Comparison of ENCODE assay signal across 12 cellular contexts in genomic region chr18:7958081-7958896, GRCh38.
DNase-seq lines count a peak whose midpoint lies in the region; FAIRE-seq and TF ChIP-seq lines count a peak whose summit lies in the region.
"Had no signal": no experiment of that assay in that cellular context is flagged by ENCODE, and none has a peak within 500 bp of the region (broad histone marks: within the 10 kb centered on the region; RNA-seq: fewer than 3 reads in every experiment).

No MANE protein-coding gene starts in this region.

- POLR2A ChIA-PET in activated CD4-positive, alpha-beta T cell treated with anti-CD3 and anti-CD28 coated beads, Interleukin-2, amount 10 ng/mL, durations not matched to agents 7 days and 5 days (lab: Charles Lee): no interaction called here

- peaks cover 1% of the 10 kb centered on the region for H3K36me3 Mint-ChIP-seq in activated CD4-positive, alpha-beta T cell treated with anti-CD3 and anti-CD28 coated beads, Interleukin-2, amount 10 ng/mL, durations not matched to agents 7 days and 5 days (ENCODE audit: low read depth)
- H3K36me3 Mint-ChIP-seq in chondrocyte (ENCODE audit: low read depth) (no peaks in the 10 kb centered on the region), endodermal cell (ENCODE audit: low read depth) (peaks cover 6% of the 10 kb centered on the region)

- peak overlapping the region; percentile 52 for H3K4me3 Mint-ChIP-seq in activated CD4-positive, alpha-beta T cell treated with anti-CD3 and anti-CD28 coated beads, Interleukin-2, amount 10 ng/mL, durations not matched to agents 7 days and 5 days
- H3K4me3 Mint-ChIP-seq in chondrocyte (ENCODE audit: unreplicated experiment) (peak overlapping the region; percentile 63), endodermal cell (no peak overlapping the region)

- no peaks in the 10 kb centered on the region for H3K27me3 Mint-ChIP-seq in activated CD4-positive, alpha-beta T cell treated with anti-CD3 and anti-CD28 coated beads, Interleukin-2, amount 10 ng/mL, durations not matched to agents 7 days and 5 days
- H3K27me3 Mint-ChIP-seq in chondrocyte (ENCODE audit: low read depth): no peaks in the 10 kb centered on the region
- H3K27me3 Mint-ChIP-seq in endodermal cell (ENCODE audit: insufficient read depth): no peaks in the 10 kb centered on the region

- TF ChIP-seq CTCF in chondrocyte (IDR thresholded peaks at IDR 0.05) (no peak), endodermal cell (conservative IDR thresholded peaks at IDR 0.05) (no peak)

- no peak for DNase-seq in activated CD4-positive, alpha-beta T cell treated with anti-CD3 and anti-CD28 coated beads, Interleukin-2, amount 10 ng/mL, durations not matched to agents 7 days and 5 days
- DNase-seq in activated CD4-positive, alpha-beta T cell treated with anti-CD3 and anti-CD28 coated beads for 48 hours: no peak
- DNase-seq in NCI-H2029 (lab: John Stamatoyannopoulos, UW): peak; percentile 2
- no peak for DNase-seq in chondrocyte (ENCODE audit: low spot score)
- DNase-seq in small intestine: peak; percentile 10
- DNase-seq in superior temporal gyrus (ENCODE audit: extremely low spot score): no peak
- DNase-seq in NCI-H345 treated with DMSO at 0.1 percent for 48 hours (lab: John Stamatoyannopoulos, UW; ENCODE audit: unreplicated experiment): no peak
- DNase-seq in endodermal cell: no peak
- DNase-seq: NCI-H187 treated with DMSO at 0.1 percent for 48 hours had no signal

- H3K9me3 ChIP-seq in small intestine (ENCODE audit: control insufficient read depth, low read depth) (no peaks in the 10 kb centered on the region), endodermal cell (ENCODE audit: control insufficient read depth, low read length) (no peaks in the 10 kb centered on the region)
- H3K9me3 ChIP-seq: right atrium auricular region had no signal

- no peak for FAIRE-seq in small intestine (lab: Jason Lieb, UNC)
- FAIRE-seq: endometrium had no signal

- H3K4me3 ChIP-seq in small intestine (ENCODE audit: low read depth in 1 of 2, low read length in 2 of 2) (no peak overlapping the region), endodermal cell (ENCODE audit: low read length) (no peak overlapping the region)
- H3K4me3 ChIP-seq: right atrium auricular region had no signal

- H3K27me3 ChIP-seq in small intestine (ENCODE audit: control insufficient read depth in 2 of 2, insufficient read depth in 2 of 2, low read length in 2 of 2): no peaks in the 10 kb centered on the region
- no peaks in the 10 kb centered on the region for H3K27me3 ChIP-seq in endodermal cell (ENCODE audit: control insufficient read depth, insufficient read depth, low read length, poor library complexity, severe bottlenecking)
- H3K27me3 ChIP-seq: right atrium auricular region had no signal

- no peak overlapping the region for H3K9ac ChIP-seq in endodermal cell (ENCODE audit: extremely low read depth, low read length, poor library complexity, severe bottlenecking)

- peaks cover 35% of the 10 kb centered on the region for H3K4me1 Mint-ChIP-seq in activated CD4-positive, alpha-beta T cell treated with anti-CD3 and anti-CD28 coated beads, Interleukin-2, amount 10 ng/mL, durations not matched to agents 7 days and 5 days
- peaks cover 44% of the 10 kb centered on the region for H3K4me1 Mint-ChIP-seq in chondrocyte (ENCODE audit: low read depth)
- peaks cover 5% of the 10 kb centered on the region for H3K4me1 Mint-ChIP-seq in endodermal cell

- H3K36me3 ChIP-seq in small intestine (ENCODE audit: control insufficient read depth in 2 of 2, insufficient read depth in 2 of 2, low read length in 2 of 2) (no peaks in the 10 kb centered on the region), endodermal cell (ENCODE audit: control insufficient read depth, insufficient read depth, low read length) (peaks cover 12% of the 10 kb centered on the region)
- H3K36me3 ChIP-seq: right atrium auricular region had no signal

- no peaks in the 10 kb centered on the region for H3K9me3 Mint-ChIP-seq in activated CD4-positive, alpha-beta T cell treated with anti-CD3 and anti-CD28 coated beads, Interleukin-2, amount 10 ng/mL, durations not matched to agents 7 days and 5 days
- H3K9me3 Mint-ChIP-seq in chondrocyte (ENCODE audit: low read depth) (no peaks in the 10 kb centered on the region), endodermal cell (no peaks in the 10 kb centered on the region)

- peak overlapping the region in 1 of 2 donors; percentile 72 for H3K27ac ChIP-seq in small intestine (ENCODE audit: low read depth in 1 of 2, low read length in 1 of 2)
- no peak overlapping the region for H3K27ac ChIP-seq in endodermal cell (ENCODE audit: low read depth, low read length)
- H3K27ac ChIP-seq: HL-60, right atrium auricular region had no signal

- WGBS in small intestine, 3 donors: 17 to 38% (median 28%) methylated on average over 4 of the region's 4 CpGs
- 87 to 89% methylated on average over 3 to 4 of the region's 4 CpGs for WGBS in endodermal cell (ENCODE audit: insufficient coverage in 1 of 2, insufficient read length in 1 of 2), 2 experiments

- peak overlapping the region; percentile 92 for H3K27ac Mint-ChIP-seq in activated CD4-positive, alpha-beta T cell treated with anti-CD3 and anti-CD28 coated beads, Interleukin-2, amount 10 ng/mL, durations not matched to agents 7 days and 5 days
- H3K27ac Mint-ChIP-seq in chondrocyte (ENCODE audit: unreplicated experiment) (peak overlapping the region; percentile 98), endodermal cell (no peak overlapping the region)

- CTCF ChIA-PET in activated CD4-positive, alpha-beta T cell treated with anti-CD3 and anti-CD28 coated beads, Interleukin-2, amount 10 ng/mL, durations not matched to agents 7 days and 5 days (lab: Charles Lee): no interaction called here

- peaks cover 2 to 6% of the 10 kb centered on the region in 2 donors for H3K4me1 ChIP-seq in small intestine (ENCODE audit: control insufficient read depth in 2 of 2, insufficient read depth in 1 of 2, low read depth in 1 of 2, low read length in 1 of 2)
- no peaks in the 10 kb centered on the region for H3K4me1 ChIP-seq in endodermal cell (ENCODE audit: control insufficient read depth, insufficient read depth, low read length)

Comparison
In these comparisons a context has a peak if more than half of its experiments do, and no peak if none do; other contexts are left out.
1. DNase-seq: peak in NCI-H2029 (single experiment) and small intestine (single experiment); none in activated CD4-positive, alpha-beta T cell treated with anti-CD3 and anti-CD28 coated beads, Interleukin-2, amount 10 ng/mL, durations not matched to agents 7 days and 5 days (single experiment), activated CD4-positive, alpha-beta T cell treated with anti-CD3 and anti-CD28 coated beads for 48 hours (single experiment), chondrocyte (single experiment), superior temporal gyrus (single experiment), NCI-H345 treated with DMSO at 0.1 percent for 48 hours (single experiment) and endodermal cell (single experiment).